Comparison of ENCODE assay signal across 1 cellular context in the genomic region with DNA sequence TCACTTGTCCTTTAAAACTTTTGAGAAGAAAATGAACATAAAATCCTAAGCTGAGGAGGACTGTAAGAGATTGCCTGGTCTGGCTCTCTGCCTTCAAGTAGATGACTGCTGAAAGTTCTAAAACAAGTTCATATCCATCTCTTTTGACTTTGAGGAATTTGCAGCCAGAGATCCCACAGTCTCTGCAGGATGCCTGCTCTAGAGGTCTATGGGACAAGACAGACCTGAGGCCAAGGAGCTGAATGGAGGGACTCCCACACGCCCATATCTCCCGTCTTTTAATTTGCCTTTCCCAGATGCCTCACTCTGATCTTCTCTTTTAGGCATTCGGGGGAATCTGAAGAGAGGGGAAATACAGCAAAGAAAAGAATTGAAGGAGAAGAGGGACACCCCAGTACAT.
TF ChIP-seq lines count a peak whose summit lies in the region.

No MANE protein-coding gene starts in this region.

TF ChIP-seq in SK-N-SH treated with all-trans-retinoic acid at 6 μM for 48 hours, 23 proteins besides CTCF, POLR2A, EP300 and RAD21 (continued from another document):
- TF ChIP-seq, protein P1, sequence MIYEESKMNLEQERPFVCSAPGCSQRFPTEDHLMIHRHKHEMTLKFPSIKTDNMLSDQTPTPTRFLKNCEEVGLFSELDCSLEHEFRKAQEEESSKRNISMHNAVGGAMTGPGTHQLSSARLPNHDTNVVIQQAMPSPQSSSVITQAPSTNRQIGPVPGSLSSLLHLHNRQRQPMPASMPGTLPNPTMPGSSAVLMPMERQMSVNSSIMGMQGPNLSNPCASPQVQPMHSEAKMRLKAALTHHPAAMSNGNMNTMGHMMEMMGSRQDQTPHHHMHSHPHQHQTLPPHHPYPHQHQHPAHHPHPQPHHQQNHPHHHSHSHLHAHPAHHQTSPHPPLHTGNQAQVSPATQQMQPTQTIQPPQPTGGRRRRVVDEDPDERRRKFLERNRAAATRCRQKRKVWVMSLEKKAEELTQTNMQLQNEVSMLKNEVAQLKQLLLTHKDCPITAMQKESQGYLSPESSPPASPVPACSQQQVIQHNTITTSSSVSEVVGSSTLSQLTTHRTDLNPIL (CRISPR knock-in tag; IDR thresholded peaks at IDR 0.05; ENCODE audit: low read depth), result no peak
- TF ChIP-seq PPARA (CRISPR knock-in tag; IDR thresholded peaks at IDR 0.05; ENCODE audit: borderline replicate concordance), result no peak
- TF ChIP-seq, protein P2, sequence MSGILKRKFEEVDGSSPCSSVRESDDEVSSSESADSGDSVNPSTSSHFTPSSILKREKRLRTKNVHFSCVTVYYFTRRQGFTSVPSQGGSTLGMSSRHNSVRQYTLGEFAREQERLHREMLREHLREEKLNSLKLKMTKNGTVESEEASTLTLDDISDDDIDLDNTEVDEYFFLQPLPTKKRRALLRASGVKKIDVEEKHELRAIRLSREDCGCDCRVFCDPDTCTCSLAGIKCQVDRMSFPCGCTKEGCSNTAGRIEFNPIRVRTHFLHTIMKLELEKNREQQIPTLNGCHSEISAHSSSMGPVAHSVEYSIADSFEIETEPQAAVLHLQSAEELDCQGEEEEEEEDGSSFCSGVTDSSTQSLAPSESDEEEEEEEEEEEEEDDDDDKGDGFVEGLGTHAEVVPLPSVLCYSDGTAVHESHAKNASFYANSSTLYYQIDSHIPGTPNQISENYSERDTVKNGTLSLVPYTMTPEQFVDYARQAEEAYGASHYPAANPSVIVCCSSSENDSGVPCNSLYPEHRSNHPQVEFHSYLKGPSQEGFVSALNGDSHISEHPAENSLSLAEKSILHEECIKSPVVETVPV (CRISPR knock-in tag; IDR thresholded peaks at IDR 0.05), result no peak
